Comparison of ENCODE assay signal across 23 cellular contexts in genomic region chr4:158884280-158884679, GRCh38.
DNase-seq lines count a peak whose midpoint lies in the region; ATAC-seq and TF ChIP-seq lines count a peak whose summit lies in the region.
"Had no signal": no experiment of that assay in that cellular context is flagged by ENCODE, and none has a peak within 500 bp of the region (broad histone marks: within the 10 kb centered on the region; RNA-seq: fewer than 3 reads in every experiment).

No MANE protein-coding gene starts in this region.

- intact Hi-C loops in left ventricle myocardium superior (cut with micrococcal nuclease) = no loop called here

- no peak for TF ChIP-seq CTCF in astrocyte of the spinal cord (IDR thresholded peaks at IDR 0.05; ENCODE audit: low read depth, low read length)

- H3K9me3 Mint-ChIP-seq in stimulated activated effector memory CD8-positive, alpha-beta T cell treated with anti-CD3 and anti-CD28 coated beads, Interleukin-12 subunit alpha, Interleukin-12 subunit beta, amount 100 ng/mL, for 72 hours = no peaks in the 10 kb centered on the region

- peaks cover 5% of the 10 kb centered on the region for H3K36me3 Mint-ChIP-seq in stimulated activated effector memory CD8-positive, alpha-beta T cell treated with anti-CD3 and anti-CD28 coated beads, Interleukin-12 subunit alpha, Interleukin-12 subunit beta, amount 100 ng/mL, for 72 hours
- H3K36me3 Mint-ChIP-seq: naive B cell had no signal

- peak; percentile 17 for DNase-seq in RPMI7951 (ENCODE audit: low read depth)
- DNase-seq in astrocyte of the spinal cord (ENCODE audit: low read depth, low spot score) = peak; percentile 12
- peak; percentile 49 for DNase-seq in left ventricle myocardium superior
- DNase-seq in stimulated activated effector memory CD8-positive, alpha-beta T cell treated with anti-CD3 and anti-CD28 coated beads, Interleukin-12 subunit alpha, Interleukin-12 subunit beta, amount 100 ng/mL, for 72 hours (ENCODE audit: low spot score in 2 of 2) = no peak
- DNase-seq in NCI-H2081 treated with DMSO at 0.1 percent for 48 hours (lab: John Stamatoyannopoulos, UW) = no peak
- no peak for DNase-seq in stimulated activated CD4-positive, alpha-beta T cell treated with anti-CD3 and anti-CD28 coated beads, Interleukin-12 subunit alpha, Interleukin-12 subunit beta, amount 100 ng/mL, for 4 hours
- DNase-seq in NCI-H1048 (lab: John Stamatoyannopoulos, UW) = no peak
- DNase-seq: activated CD8-positive, alpha-beta memory T cell treated with anti-CD3 and anti-CD28 coated beads for 24 hours; activated gamma-delta T cell treated with Interleukin-2 at 50 U/mL for 16 hours; activated T-cell treated with anti-CD3 and anti-CD28 coated beads, Interleukin-2, amount 50 U/mL, for 1 hour; caudate nucleus; GM23248; head of caudate nucleus; naive B cell; NCI-H1436; NCI-H2107; NCI-H510A; nucleus accumbens; PC-9; retina; stimulated activated naive CD8-positive, alpha-beta T cell treated with anti-CD3 and anti-CD28 coated beads, Interleukin-15, Interleukin-2, amounts not matched to agents 100 U/mL and 50 U/mL, for 24 hours; T-helper 1 cell had no signal

- ATAC-seq in left ventricle myocardium superior = peak; percentile 69
- ATAC-seq in stimulated activated effector memory CD8-positive, alpha-beta T cell treated with anti-CD3 and anti-CD28 coated beads, Interleukin-12 subunit alpha, Interleukin-12 subunit beta, amount 100 ng/mL, for 72 hours = no peak
- ATAC-seq: stimulated activated naive CD8-positive, alpha-beta T cell treated with anti-CD3 and anti-CD28 coated beads, Interleukin-15, Interleukin-2, amounts not matched to agents 100 U/mL and 50 U/mL, for 24 hours had no signal

- H3K4me3 Mint-ChIP-seq in stimulated activated effector memory CD8-positive, alpha-beta T cell treated with anti-CD3 and anti-CD28 coated beads, Interleukin-12 subunit alpha, Interleukin-12 subunit beta, amount 100 ng/mL, for 72 hours = no peak overlapping the region
- H3K4me3 Mint-ChIP-seq: naive B cell had no signal

- no peak overlapping the region for H3K4me3 ChIP-seq in astrocyte of the spinal cord (ENCODE audit: low read depth, low read length)
- H3K4me3 ChIP-seq: GM23248, PC-9, thoracic aorta had no signal

- in situ Hi-C loops in astrocyte of the spinal cord (cut with HindIII; ENCODE audit: low sequenced_read_pairs) = no loop called here

- peak overlapping the region; percentile 15 for H3K27ac Mint-ChIP-seq in stimulated activated effector memory CD8-positive, alpha-beta T cell treated with anti-CD3 and anti-CD28 coated beads, Interleukin-12 subunit alpha, Interleukin-12 subunit beta, amount 100 ng/mL, for 72 hours

- H3K4me1 Mint-ChIP-seq in stimulated activated effector memory CD8-positive, alpha-beta T cell treated with anti-CD3 and anti-CD28 coated beads, Interleukin-12 subunit alpha, Interleukin-12 subunit beta, amount 100 ng/mL, for 72 hours = peaks cover 8% of the 10 kb centered on the region
- H3K4me1 Mint-ChIP-seq: naive B cell had no signal

Comparison
In these comparisons a context has a peak if more than half of its experiments do, and no peak if none do; other contexts are left out.
1. DNase-seq: peak in RPMI7951 (single experiment), astrocyte of the spinal cord (single experiment) and left ventricle myocardium superior (single experiment); none in stimulated activated effector memory CD8-positive, alpha-beta T cell treated with anti-CD3 and anti-CD28 coated beads, Interleukin-12 subunit alpha, Interleukin-12 subunit beta, amount 100 ng/mL, for 72 hours (0 of 2), NCI-H2081 treated with DMSO at 0.1 percent for 48 hours (single experiment), stimulated activated CD4-positive, alpha-beta T cell treated with anti-CD3 and anti-CD28 coated beads, Interleukin-12 subunit alpha, Interleukin-12 subunit beta, amount 100 ng/mL, for 4 hours (single experiment) and NCI-H1048 (single experiment).